Comparison of ENCODE assay signal across 8 cellular contexts in genomic region chr7:106126170-106126938, GRCh38.
DNase-seq lines count a peak whose midpoint lies in the region; ATAC-seq and TF ChIP-seq lines count a peak whose summit lies in the region.

No MANE protein-coding gene starts in this region.

- peaks cover 10 to 12% of the 10 kb centered on the region in 2 donors for H3K4me1 Mint-ChIP-seq in stimulated activated naive B cell treated with anti-CD40 and anti-IgM and Interleukin-4, amounts not matched to agents 10 μg/mL and 1 μg/mL and 100 μg/mL, for 72 hours

- H3K4me3 Mint-ChIP-seq in stimulated activated naive B cell treated with anti-CD40 and anti-IgM and Interleukin-4, amounts not matched to agents 10 μg/mL and 1 μg/mL and 100 μg/mL, for 72 hours, result no peak overlapping the region

- H3K36me3 Mint-ChIP-seq in stimulated activated naive B cell treated with anti-CD40 and anti-IgM and Interleukin-4, amounts not matched to agents 10 μg/mL and 1 μg/mL and 100 μg/mL, for 72 hours, result no peaks in the 10 kb centered on the region

- peak overlapping the region; percentile 9 for H3K27ac Mint-ChIP-seq in stimulated activated naive B cell treated with anti-CD40 and anti-IgM and Interleukin-4, amounts not matched to agents 10 μg/mL and 1 μg/mL and 100 μg/mL, for 72 hours

- peak; percentile 52 to 57 for ATAC-seq in stimulated activated naive B cell treated with anti-CD40 and anti-IgM and Interleukin-4, amounts not matched to agents 10 μg/mL and 1 μg/mL and 100 μg/mL, for 72 hours (replicated peaks)
- no peak for ATAC-seq in GM18868 (IDR thresholded peaks at IDR 0.05; ENCODE audit: unreplicated experiment)
- ATAC-seq in HG02759 (IDR thresholded peaks at IDR 0.05; ENCODE audit: unreplicated experiment), result no peak

- peak overlapping the region; percentile 3 for H3K4me3 ChIP-seq in choroid plexus epithelial cell (ENCODE audit: low read depth, low read length)

- TF ChIP-seq CTCF in choroid plexus epithelial cell (conservative IDR thresholded peaks at IDR 0.05; ENCODE audit: low read depth, low read length), result no peak

- peak; percentile 58 for DNase-seq in NCI-H748 (lab: John Stamatoyannopoulos, UW; ENCODE audit: unreplicated experiment)
- DNase-seq in NCI-H748 treated with DMSO at 0.1 percent for 48 hours (lab: John Stamatoyannopoulos, UW), result no peak
- DNase-seq in T follicular helper cell (ENCODE audit: low read depth), result peak; percentile 27
- peak; percentile 78 for DNase-seq in choroid plexus epithelial cell (ENCODE audit: low read depth)
- no peak for DNase-seq in stimulated activated naive B cell treated with anti-CD40 and anti-IgM and Interleukin-4, amounts not matched to agents 10 μg/mL and 1 μg/mL and 100 μg/mL, for 72 hours
- DNase-seq in NCI-H2227 (lab: John Stamatoyannopoulos, UW; ENCODE audit: unreplicated experiment), result no peak

- H3K27me3 Mint-ChIP-seq in stimulated activated naive B cell treated with anti-CD40 and anti-IgM and Interleukin-4, amounts not matched to agents 10 μg/mL and 1 μg/mL and 100 μg/mL, for 72 hours, result no peaks in the 10 kb centered on the region

- no peaks in the 10 kb centered on the region for H3K9me3 Mint-ChIP-seq in stimulated activated naive B cell treated with anti-CD40 and anti-IgM and Interleukin-4, amounts not matched to agents 10 μg/mL and 1 μg/mL and 100 μg/mL, for 72 hours

Comparison
In these comparisons a context has a peak if more than half of its experiments do, and no peak if none do; other contexts are left out.
1. DNase-seq: peak in NCI-H748 (single experiment), T follicular helper cell (single experiment) and choroid plexus epithelial cell (single experiment); none in NCI-H748 treated with DMSO at 0.1 percent for 48 hours (single experiment), stimulated activated naive B cell treated with anti-CD40 and anti-IgM and Interleukin-4, amounts not matched to agents 10 μg/mL and 1 μg/mL and 100 μg/mL, for 72 hours (single experiment) and NCI-H2227 (single experiment).
2. ATAC-seq: peak in stimulated activated naive B cell treated with anti-CD40 and anti-IgM and Interleukin-4, amounts not matched to agents 10 μg/mL and 1 μg/mL and 100 μg/mL, for 72 hours (2 of 2); none in GM18868 (single experiment) and HG02759 (single experiment).